ENCODE assay signal across 10 cellular contexts in genomic region chr17:45093444-45094110, GRCh38. TPM values are rescaled to one million over a fixed set of nuclear protein-coding genes. Genes with fewer than 3 reads are reported as not detected.
DNase-seq lines count a peak whose midpoint lies in the region; ATAC-seq, FAIRE-seq and TF ChIP-seq lines count a peak whose summit lies in the region.
"Had no signal": no experiment of that assay in that cellular context is flagged by ENCODE, and none has a peak within 500 bp of the region (broad histone marks: within the 10 kb centered on the region; RNA-seq: fewer than 3 reads in every experiment).

No MANE protein-coding gene starts in this region.

- TF ChIP-seq POLR2A in gastroesophageal sphincter (IDR thresholded peaks at IDR 0.05): no peak

- no peak overlapping the region for H3K9ac ChIP-seq in parathyroid adenoma

- peaks cover 0 to 85% of the 10 kb centered on the region in 2 donors for H3K36me3 ChIP-seq in gastroesophageal sphincter
- no peaks in the 10 kb centered on the region for H3K36me3 ChIP-seq in parathyroid adenoma (ENCODE audit: control insufficient read depth, insufficient read depth, low read length)

- ATAC-seq in Right ventricle myocardium inferior (peak; percentile 79), gastroesophageal sphincter (peak; percentile 76), GM18520 (IDR thresholded peaks at IDR 0.05; ENCODE audit: unreplicated experiment) (no peak)
- ATAC-seq: stimulated activated naive CD8-positive, alpha-beta T cell treated with anti-CD3 and anti-CD28 coated beads, Interleukin-15, amount 100 ng/mL, for 72 hours had no signal

- no peak for TF ChIP-seq CTCF in gastroesophageal sphincter (IDR thresholded peaks at IDR 0.05)
- TF ChIP-seq CTCF in parathyroid adenoma (IDR thresholded peaks at IDR 0.05): no peak

- no peak overlapping the region for H3K4me2 ChIP-seq in parathyroid adenoma (ENCODE audit: low read length)

- H3K27ac ChIP-seq in gastroesophageal sphincter (peak overlapping the region; percentile 77 to 94 (median 86)), parathyroid adenoma (peak overlapping the region; percentile 22)

- intact Hi-C loops in Right ventricle myocardium inferior (cut with DNase I): no loop called here
- intact Hi-C loops in cardiac septum (cut with DNase I): no loop called here

- no peak for TF ChIP-seq EP300 in gastroesophageal sphincter (IDR thresholded peaks at IDR 0.05)

- no peak for FAIRE-seq in GM19239 (lab: Jason Lieb, UNC)

- no peaks in the 10 kb centered on the region for H3K27me3 ChIP-seq in gastroesophageal sphincter
- no peaks in the 10 kb centered on the region for H3K27me3 ChIP-seq in parathyroid adenoma (ENCODE audit: control insufficient read depth, insufficient read depth, low read length)

- H3K79me2 ChIP-seq in parathyroid adenoma: no peaks in the 10 kb centered on the region

- no peak overlapping the region for H2AFZ ChIP-seq in parathyroid adenoma

- H3K4me1 ChIP-seq in gastroesophageal sphincter: peaks cover 8 to 82% (median 32%) of the 10 kb centered on the region in 3 donors
- H3K4me1 ChIP-seq in parathyroid adenoma: no peaks in the 10 kb centered on the region

- H3K9me3 ChIP-seq in gastroesophageal sphincter (no peaks in the 10 kb centered on the region), parathyroid adenoma (ENCODE audit: control insufficient read depth, low read length) (no peaks in the 10 kb centered on the region)

- DNase-seq in Right ventricle myocardium inferior (ENCODE audit: missing footprints): no peak
- no peak for DNase-seq in cardiac septum (ENCODE audit: low spot score)
- no peak for DNase-seq in HT-29 (ENCODE audit: low spot score)
- DNase-seq in hippocampal formation (lab: John Stamatoyannopoulos, UW): no peak
- no peak for DNase-seq in GM19239 (ENCODE audit: insufficient read length, low spot score)
- DNase-seq: activated CD4-positive, alpha-beta T cell treated with anti-CD3 and anti-CD28 coated beads, Interleukin-2, amount 10 ng/mL, durations not matched to agents 24 days and 14 days; stimulated activated naive CD8-positive, alpha-beta T cell treated with anti-CD3 and anti-CD28 coated beads, Interleukin-15, amount 100 ng/mL, for 72 hours had no signal

- H3K4me3 ChIP-seq in gastroesophageal sphincter: no peak overlapping the region
- no peak overlapping the region for H3K4me3 ChIP-seq in parathyroid adenoma (ENCODE audit: low read depth, low read length)

- 23% methylated on average over 3 to 4 of the region's 13 CpGs for WGBS in gastroesophageal sphincter (ENCODE audit: low coverage in 1 of 2), 2 donors

RNA-seq across cellular contexts. Expression of gene NMT1, which starts 32.5 kb away (rescaled TPM):
- total RNA-seq in Right ventricle myocardium inferior (96.0 TPM), cardiac septum (74.8 TPM), gastroesophageal sphincter (100 to 1,000 TPM in 1 of 4 donors, 10 to 100 TPM in 3; 63.5 to 129 (median 69.1) TPM)
- 59.2 and 77.1 TPM in 2 replicates for total RNA-seq in HT-29 (2014; rRNA removed; shearing (Covaris generic))

RNA-seq across cellular contexts. Expression of gene PLCD3, which starts 38.7 kb away (rescaled TPM):
- total RNA-seq in Right ventricle myocardium inferior: 200 TPM
- total RNA-seq in cardiac septum: 87.6 TPM
- total RNA-seq in gastroesophageal sphincter: 100 to 1,000 TPM in 2 of 4 donors, 10 to 100 TPM in 2; 50.4 to 147 (median 81.8) TPM
- total RNA-seq in HT-29 (2014; rRNA removed; shearing (Covaris generic)): 130 and 142 TPM in 2 replicates

RNA-seq across cellular contexts. Expression of gene ACBD4, which starts 41.9 kb away (rescaled TPM):
- 6.7 TPM for total RNA-seq in Right ventricle myocardium inferior
- total RNA-seq in cardiac septum: 6.4 TPM
- total RNA-seq in gastroesophageal sphincter: 10 to 100 TPM; 15.0 to 28.8 (median 23.5) TPM
- total RNA-seq in HT-29 (2014; rRNA removed; shearing (Covaris generic)): 12.0 and 12.3 TPM in 2 replicates

RNA-seq across cellular contexts. Expression of gene DCAKD, which starts 42.1 kb away (rescaled TPM):
- 24.2 TPM for total RNA-seq in Right ventricle myocardium inferior
- total RNA-seq in cardiac septum: 32.1 TPM
- total RNA-seq in gastroesophageal sphincter: 10 to 100 TPM; 50.3 to 68.2 (median 58.0) TPM
- 44.9 and 49.8 TPM in 2 replicates for total RNA-seq in HT-29 (2014; rRNA removed; shearing (Covaris generic))

RNA-seq across cellular contexts. Expression of gene HEXIM1, which starts 54.7 kb away (rescaled TPM):
- total RNA-seq in Right ventricle myocardium inferior (33.1 TPM), cardiac septum (19.8 TPM), gastroesophageal sphincter (10 to 100 TPM; 48.3 to 56.3 (median 53.8) TPM)
- total RNA-seq in HT-29 (2014; rRNA removed; shearing (Covaris generic)): 9.4 and 9.6 TPM in 2 replicates
